In the genomic region with DNA sequence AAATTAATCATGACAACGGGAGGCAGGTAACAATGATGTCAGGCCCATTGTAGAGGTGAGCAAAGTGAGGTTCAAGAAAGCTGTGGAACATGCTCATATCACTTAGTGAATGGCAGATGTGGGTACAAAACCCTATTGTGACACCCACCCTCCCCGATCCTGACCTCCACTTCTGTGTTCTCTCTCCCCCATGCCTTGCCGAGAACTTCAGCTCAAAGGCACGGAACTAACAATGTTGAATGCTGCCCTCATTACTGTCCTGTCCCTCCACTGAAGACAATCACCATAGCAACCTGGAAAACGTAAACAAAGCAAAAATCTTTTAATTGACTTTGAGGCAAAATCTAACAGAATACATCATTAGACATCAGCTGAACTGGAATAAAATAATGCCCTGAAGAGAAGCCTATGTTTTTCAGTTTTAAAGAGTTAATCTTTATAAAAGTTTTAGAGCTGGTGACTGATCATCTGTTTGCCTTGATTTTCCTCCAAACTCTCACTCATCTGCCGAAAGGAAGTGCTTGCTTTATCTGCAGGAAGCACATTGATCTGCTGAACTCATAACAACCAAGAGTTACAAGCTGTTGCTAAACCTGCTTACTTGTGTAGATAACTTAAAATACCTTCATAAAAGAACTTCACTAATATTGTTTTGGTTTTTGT, we compare ENCODE assay signal across 1 cellular context.
TF ChIP-seq lines count a peak whose summit lies in the region.

No MANE protein-coding gene starts in this region.

TF ChIP-seq in K562, 482 proteins besides CTCF, POLR2A, EP300 and RAD21 (continued from another document and continues in another):
- TF ChIP-seq KHSRP (IDR thresholded peaks at IDR 0.05) = no peak
- TF ChIP-seq FIP1L1 (IDR thresholded peaks at IDR 0.05; ENCODE audit: low read depth, low read length, poor library complexity, severe bottlenecking) = no peak
- no peak for TF ChIP-seq ZNF232 (CRISPR knock-in tag; IDR thresholded peaks at IDR 0.05)
- peak; percentile 67 for TF ChIP-seq DACH1 (IDR thresholded peaks at IDR 0.05; ENCODE audit: partially characterized antibody)
- TF ChIP-seq HNRNPK (IDR thresholded peaks at IDR 0.05; ENCODE audit: low read depth, low read length, poor library complexity, severe bottlenecking) = no peak
- peak; percentile 55; the same call in 1 of the 2 replicates for TF ChIP-seq ILF3 (IDR thresholded peaks at IDR 0.05; ENCODE audit: borderline replicate concordance)
- peak; percentile 100 for TF ChIP-seq FOXJ2 (tag; IDR thresholded peaks at IDR 0.05)
- TF ChIP-seq BRD9 (IDR thresholded peaks at IDR 0.05; ENCODE audit: low read depth, partially characterized antibody) = peak; percentile 84
- TF ChIP-seq MIER1 (IDR thresholded peaks at IDR 0.05; ENCODE audit: low read depth) = no peak; the same call in 1 of the 2 replicates
- TF ChIP-seq STAT5B (CRISPR knock-in tag; IDR thresholded peaks at IDR 0.05) = no peak
- TF ChIP-seq, protein P1, sequence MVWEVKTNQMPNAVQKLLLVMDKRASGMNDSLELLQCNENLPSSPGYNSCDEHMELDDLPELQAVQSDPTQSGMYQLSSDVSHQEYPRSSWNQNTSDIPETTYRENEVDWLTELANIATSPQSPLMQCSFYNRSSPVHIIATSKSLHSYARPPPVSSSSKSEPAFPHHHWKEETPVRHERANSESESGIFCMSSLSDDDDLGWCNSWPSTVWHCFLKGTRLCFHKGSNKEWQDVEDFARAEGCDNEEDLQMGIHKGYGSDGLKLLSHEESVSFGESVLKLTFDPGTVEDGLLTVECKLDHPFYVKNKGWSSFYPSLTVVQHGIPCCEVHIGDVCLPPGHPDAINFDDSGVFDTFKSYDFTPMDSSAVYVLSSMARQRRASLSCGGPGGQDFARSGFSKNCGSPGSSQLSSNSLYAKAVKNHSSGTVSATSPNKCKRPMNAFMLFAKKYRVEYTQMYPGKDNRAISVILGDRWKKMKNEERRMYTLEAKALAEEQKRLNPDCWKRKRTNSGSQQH (CRISPR knock-in tag; IDR thresholded peaks at IDR 0.05) = 0 out of 2 replicates have a peak, but pooled peaks have one; percentile 12
- no peak for TF ChIP-seq ZSCAN32 (CRISPR knock-in tag; IDR thresholded peaks at IDR 0.05)
- TF ChIP-seq C11orf30 (IDR thresholded peaks at IDR 0.05; ENCODE audit: low read depth) = no peak
- TF ChIP-seq FOS (IDR thresholded peaks at IDR 0.05; ENCODE audit: extremely low read depth, insufficient read length) = peak; percentile 1
- TF ChIP-seq ZNF24 (IDR thresholded peaks at IDR 0.05) = peak; percentile 74; the same call in 1 of the 2 replicates
- TF ChIP-seq ZNF175 (CRISPR knock-in tag; IDR thresholded peaks at IDR 0.05; ENCODE audit: low read depth) = peak; percentile 47; the same call in 1 of the 2 replicates
- TF ChIP-seq HEY1 (CRISPR knock-in tag; IDR thresholded peaks at IDR 0.05; ENCODE audit: borderline replicate concordance) = peak; percentile 71; the same call in 1 of the 2 replicates
- TF ChIP-seq, protein P2, sequence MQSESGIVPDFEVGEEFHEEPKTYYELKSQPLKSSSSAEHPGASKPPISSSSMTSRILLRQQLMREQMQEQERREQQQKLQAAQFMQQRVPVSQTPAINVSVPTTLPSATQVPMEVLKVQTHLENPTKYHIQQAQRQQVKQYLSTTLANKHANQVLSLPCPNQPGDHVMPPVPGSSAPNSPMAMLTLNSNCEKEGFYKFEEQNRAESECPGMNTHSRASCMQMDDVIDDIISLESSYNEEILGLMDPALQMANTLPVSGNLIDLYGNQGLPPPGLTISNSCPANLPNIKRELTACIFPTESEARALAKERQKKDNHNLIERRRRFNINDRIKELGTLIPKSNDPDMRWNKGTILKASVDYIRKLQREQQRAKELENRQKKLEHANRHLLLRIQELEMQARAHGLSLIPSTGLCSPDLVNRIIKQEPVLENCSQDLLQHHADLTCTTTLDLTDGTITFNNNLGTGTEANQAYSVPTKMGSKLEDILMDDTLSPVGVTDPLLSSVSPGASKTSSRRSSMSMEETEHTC (IDR thresholded peaks at IDR 0.05) = no peak
- TF ChIP-seq PHB2 (IDR thresholded peaks at IDR 0.05; ENCODE audit: low read depth) = no peak
- no peak for TF ChIP-seq PCBP1 (IDR thresholded peaks at IDR 0.05; ENCODE audit: low read depth, low read length, poor library complexity, severe bottlenecking)
- TF ChIP-seq BRCA1 (IDR thresholded peaks at IDR 0.05) = no peak
- no peak for TF ChIP-seq BRCA1 (CRISPR knock-in tag; IDR thresholded peaks at IDR 0.05)
- no peak for TF ChIP-seq ASH1L (IDR thresholded peaks at IDR 0.05; ENCODE audit: borderline replicate concordance, low read depth, partially characterized antibody)
- TF ChIP-seq PHTF2 (CRISPR knock-in tag; IDR thresholded peaks at IDR 0.05) = no peak
- TF ChIP-seq ZNF436 (CRISPR knock-in tag; IDR thresholded peaks at IDR 0.05) = no peak
- TF ChIP-seq ERF (CRISPR knock-in tag; IDR thresholded peaks at IDR 0.05) = no peak
- TF ChIP-seq ZBTB8A (IDR thresholded peaks at IDR 0.05; ENCODE audit: partially characterized antibody) = no peak
- no peak for TF ChIP-seq SREBF2 (CRISPR knock-in tag; IDR thresholded peaks at IDR 0.05)
- TF ChIP-seq, protein P3, sequence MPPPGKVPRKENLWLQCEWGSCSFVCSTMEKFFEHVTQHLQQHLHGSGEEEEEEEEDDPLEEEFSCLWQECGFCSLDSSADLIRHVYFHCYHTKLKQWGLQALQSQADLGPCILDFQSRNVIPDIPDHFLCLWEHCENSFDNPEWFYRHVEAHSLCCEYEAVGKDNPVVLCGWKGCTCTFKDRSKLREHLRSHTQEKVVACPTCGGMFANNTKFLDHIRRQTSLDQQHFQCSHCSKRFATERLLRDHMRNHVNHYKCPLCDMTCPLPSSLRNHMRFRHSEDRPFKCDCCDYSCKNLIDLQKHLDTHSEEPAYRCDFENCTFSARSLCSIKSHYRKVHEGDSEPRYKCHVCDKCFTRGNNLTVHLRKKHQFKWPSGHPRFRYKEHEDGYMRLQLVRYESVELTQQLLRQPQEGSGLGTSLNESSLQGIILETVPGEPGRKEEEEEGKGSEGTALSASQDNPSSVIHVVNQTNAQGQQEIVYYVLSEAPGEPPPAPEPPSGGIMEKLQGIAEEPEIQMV (tag; conservative IDR thresholded peaks at IDR 0.05; ENCODE audit: low read depth) = no peak; the same call in 1 of the 2 replicates
- TF ChIP-seq, protein P4, sequence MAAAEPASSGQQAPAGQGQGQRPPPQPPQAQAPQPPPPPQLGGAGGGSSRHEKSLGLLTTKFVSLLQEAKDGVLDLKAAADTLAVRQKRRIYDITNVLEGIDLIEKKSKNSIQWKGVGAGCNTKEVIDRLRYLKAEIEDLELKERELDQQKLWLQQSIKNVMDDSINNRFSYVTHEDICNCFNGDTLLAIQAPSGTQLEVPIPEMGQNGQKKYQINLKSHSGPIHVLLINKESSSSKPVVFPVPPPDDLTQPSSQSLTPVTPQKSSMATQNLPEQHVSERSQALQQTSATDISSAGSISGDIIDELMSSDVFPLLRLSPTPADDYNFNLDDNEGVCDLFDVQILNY (CRISPR knock-in tag; IDR thresholded peaks at IDR 0.05) = no peak
- TF ChIP-seq NEUROD1 (IDR thresholded peaks at IDR 0.05; ENCODE audit: borderline replicate concordance, low read depth, low read length, partially characterized antibody) = peak; percentile 75
- TF ChIP-seq CBFA2T3 (IDR thresholded peaks at IDR 0.05) = peak; percentile 97
- TF ChIP-seq COPS2 (conservative IDR thresholded peaks at IDR 0.05) = no peak
- TF ChIP-seq, protein P5, sequence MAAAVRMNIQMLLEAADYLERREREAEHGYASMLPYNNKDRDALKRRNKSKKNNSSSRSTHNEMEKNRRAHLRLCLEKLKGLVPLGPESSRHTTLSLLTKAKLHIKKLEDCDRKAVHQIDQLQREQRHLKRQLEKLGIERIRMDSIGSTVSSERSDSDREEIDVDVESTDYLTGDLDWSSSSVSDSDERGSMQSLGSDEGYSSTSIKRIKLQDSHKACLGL (CRISPR knock-in tag; IDR thresholded peaks at IDR 0.05; ENCODE audit: borderline replicate concordance, poor library complexity, severe bottlenecking) = no peak
- no peak for TF ChIP-seq SAFB (IDR thresholded peaks at IDR 0.05; ENCODE audit: borderline replicate concordance, low read depth, low read length)
- TF ChIP-seq, protein P6, sequence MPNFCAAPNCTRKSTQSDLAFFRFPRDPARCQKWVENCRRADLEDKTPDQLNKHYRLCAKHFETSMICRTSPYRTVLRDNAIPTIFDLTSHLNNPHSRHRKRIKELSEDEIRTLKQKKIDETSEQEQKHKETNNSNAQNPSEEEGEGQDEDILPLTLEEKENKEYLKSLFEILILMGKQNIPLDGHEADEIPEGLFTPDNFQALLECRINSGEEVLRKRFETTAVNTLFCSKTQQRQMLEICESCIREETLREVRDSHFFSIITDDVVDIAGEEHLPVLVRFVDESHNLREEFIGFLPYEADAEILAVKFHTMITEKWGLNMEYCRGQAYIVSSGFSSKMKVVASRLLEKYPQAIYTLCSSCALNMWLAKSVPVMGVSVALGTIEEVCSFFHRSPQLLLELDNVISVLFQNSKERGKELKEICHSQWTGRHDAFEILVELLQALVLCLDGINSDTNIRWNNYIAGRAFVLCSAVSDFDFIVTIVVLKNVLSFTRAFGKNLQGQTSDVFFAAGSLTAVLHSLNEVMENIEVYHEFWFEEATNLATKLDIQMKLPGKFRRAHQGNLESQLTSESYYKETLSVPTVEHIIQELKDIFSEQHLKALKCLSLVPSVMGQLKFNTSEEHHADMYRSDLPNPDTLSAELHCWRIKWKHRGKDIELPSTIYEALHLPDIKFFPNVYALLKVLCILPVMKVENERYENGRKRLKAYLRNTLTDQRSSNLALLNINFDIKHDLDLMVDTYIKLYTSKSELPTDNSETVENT (CRISPR knock-in tag; IDR thresholded peaks at IDR 0.05) = no peak
- TF ChIP-seq CHD1 (IDR thresholded peaks at IDR 0.05; ENCODE audit: low read length) = no peak
- TF ChIP-seq ZNF583 (CRISPR knock-in tag; IDR thresholded peaks at IDR 0.05) = no peak
- no peak for TF ChIP-seq ZFP30 (CRISPR knock-in tag; IDR thresholded peaks at IDR 0.05; ENCODE audit: borderline replicate concordance)
- no peak for TF ChIP-seq PPARD (CRISPR knock-in tag; IDR thresholded peaks at IDR 0.05)
- no peak for TF ChIP-seq DMBX1 (CRISPR knock-in tag; IDR thresholded peaks at IDR 0.05; ENCODE audit: borderline replicate concordance)
- TF ChIP-seq ZNF12 (CRISPR knock-in tag; IDR thresholded peaks at IDR 0.05) = no peak
- TF ChIP-seq MXI1 (IDR thresholded peaks at IDR 0.05; ENCODE audit: low read depth, low read length) = peak; percentile 81
- TF ChIP-seq FOXP1 (CRISPR knock-in tag; IDR thresholded peaks at IDR 0.05) = 0 out of 2 replicates have a peak, but pooled peaks have one; percentile 31
- TF ChIP-seq, protein P7, sequence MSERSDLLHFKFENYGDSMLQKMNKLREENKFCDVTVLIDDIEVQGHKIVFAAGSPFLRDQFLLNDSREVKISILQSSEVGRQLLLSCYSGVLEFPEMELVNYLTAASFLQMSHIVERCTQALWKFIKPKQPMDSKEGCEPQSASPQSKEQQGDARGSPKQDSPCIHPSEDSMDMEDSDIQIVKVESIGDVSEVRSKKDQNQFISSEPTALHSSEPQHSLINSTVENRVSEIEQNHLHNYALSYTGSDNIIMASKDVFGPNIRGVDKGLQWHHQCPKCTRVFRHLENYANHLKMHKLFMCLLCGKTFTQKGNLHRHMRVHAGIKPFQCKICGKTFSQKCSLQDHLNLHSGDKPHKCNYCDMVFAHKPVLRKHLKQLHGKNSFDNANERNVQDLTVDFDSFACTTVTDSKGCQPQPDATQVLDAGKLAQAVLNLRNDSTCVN (CRISPR knock-in tag; IDR thresholded peaks at IDR 0.05) = no peak
- TF ChIP-seq, protein P8, sequence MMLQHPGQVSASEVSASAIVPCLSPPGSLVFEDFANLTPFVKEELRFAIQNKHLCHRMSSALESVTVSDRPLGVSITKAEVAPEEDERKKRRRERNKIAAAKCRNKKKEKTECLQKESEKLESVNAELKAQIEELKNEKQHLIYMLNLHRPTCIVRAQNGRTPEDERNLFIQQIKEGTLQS (IDR thresholded peaks at IDR 0.05) = peak; percentile 74
- TF ChIP-seq, protein P8 (CRISPR knock-in tag; conservative IDR thresholded peaks at IDR 0.05) = no peak
- TF ChIP-seq GATAD2B (IDR thresholded peaks at IDR 0.05; ENCODE audit: borderline replicate concordance) = no peak
- no peak for TF ChIP-seq ZFPM2 (CRISPR knock-in tag; IDR thresholded peaks at IDR 0.05)
- no peak for TF ChIP-seq ZFP36 (IDR thresholded peaks at IDR 0.05; ENCODE audit: low read depth, low read length, partially characterized antibody)
- no peak for TF ChIP-seq CCAR2 (IDR thresholded peaks at IDR 0.05; ENCODE audit: low read depth, low read length)
- TF ChIP-seq BACH1 (tag; IDR thresholded peaks at IDR 0.05) = no peak
- no peak for TF ChIP-seq ZNF707 (CRISPR knock-in tag; conservative IDR thresholded peaks at IDR 0.05)
- no peak for TF ChIP-seq NR2C2 (CRISPR knock-in tag; IDR thresholded peaks at IDR 0.05)
- TF ChIP-seq NR2C2 (tag; IDR thresholded peaks at IDR 0.05) = peak; percentile 93
- TF ChIP-seq TRIM24 (IDR thresholded peaks at IDR 0.05) = peak; percentile 94 to 95
- TF ChIP-seq SPI1 (IDR thresholded peaks at IDR 0.05; ENCODE audit: borderline replicate concordance, low read depth, low read length) = peak; percentile 94
- no peak for TF ChIP-seq ZNF764 (CRISPR knock-in tag; IDR thresholded peaks at IDR 0.05; ENCODE audit: low read depth)
- TF ChIP-seq, protein P9, sequence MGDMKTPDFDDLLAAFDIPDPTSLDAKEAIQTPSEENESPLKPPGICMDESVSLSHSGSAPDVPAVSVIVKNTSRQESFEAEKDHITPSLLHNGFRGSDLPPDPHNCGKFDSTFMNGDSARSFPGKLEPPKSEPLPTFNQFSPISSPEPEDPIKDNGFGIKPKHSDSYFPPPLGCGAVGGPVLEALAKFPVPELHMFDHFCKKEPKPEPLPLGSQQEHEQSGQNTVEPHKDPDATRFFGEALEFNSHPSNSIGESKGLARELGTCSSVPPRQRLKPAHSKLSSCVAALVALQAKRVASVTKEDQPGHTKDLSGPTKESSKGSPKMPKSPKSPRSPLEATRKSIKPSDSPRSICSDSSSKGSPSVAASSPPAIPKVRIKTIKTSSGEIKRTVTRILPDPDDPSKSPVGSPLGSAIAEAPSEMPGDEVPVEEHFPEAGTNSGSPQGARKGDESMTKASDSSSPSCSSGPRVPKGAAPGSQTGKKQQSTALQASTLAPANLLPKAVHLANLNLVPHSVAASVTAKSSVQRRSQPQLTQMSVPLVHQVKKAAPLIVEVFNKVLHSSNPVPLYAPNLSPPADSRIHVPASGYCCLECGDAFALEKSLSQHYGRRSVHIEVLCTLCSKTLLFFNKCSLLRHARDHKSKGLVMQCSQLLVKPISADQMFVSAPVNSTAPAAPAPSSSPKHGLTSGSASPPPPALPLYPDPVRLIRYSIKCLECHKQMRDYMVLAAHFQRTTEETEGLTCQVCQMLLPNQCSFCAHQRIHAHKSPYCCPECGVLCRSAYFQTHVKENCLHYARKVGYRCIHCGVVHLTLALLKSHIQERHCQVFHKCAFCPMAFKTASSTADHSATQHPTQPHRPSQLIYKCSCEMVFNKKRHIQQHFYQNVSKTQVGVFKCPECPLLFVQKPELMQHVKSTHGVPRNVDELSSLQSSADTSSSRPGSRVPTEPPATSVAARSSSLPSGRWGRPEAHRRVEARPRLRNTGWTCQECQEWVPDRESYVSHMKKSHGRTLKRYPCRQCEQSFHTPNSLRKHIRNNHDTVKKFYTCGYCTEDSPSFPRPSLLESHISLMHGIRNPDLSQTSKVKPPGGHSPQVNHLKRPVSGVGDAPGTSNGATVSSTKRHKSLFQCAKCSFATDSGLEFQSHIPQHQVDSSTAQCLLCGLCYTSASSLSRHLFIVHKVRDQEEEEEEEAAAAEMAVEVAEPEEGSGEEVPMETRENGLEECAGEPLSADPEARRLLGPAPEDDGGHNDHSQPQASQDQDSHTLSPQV (IDR thresholded peaks at IDR 0.05) = 0 out of 2 replicates have a peak, but pooled peaks have one; percentile 30
